1 cellular context compared by ENCODE assay signal in genomic region chr20:35644806-35645205, GRCh38.
TF ChIP-seq lines count a peak whose summit lies in the region.

No MANE protein-coding gene starts in this region.

TF ChIP-seq in GM23338, 12 proteins besides CTCF, POLR2A, EP300 and RAD21 (continued from another document):
- TF ChIP-seq, protein P1, sequence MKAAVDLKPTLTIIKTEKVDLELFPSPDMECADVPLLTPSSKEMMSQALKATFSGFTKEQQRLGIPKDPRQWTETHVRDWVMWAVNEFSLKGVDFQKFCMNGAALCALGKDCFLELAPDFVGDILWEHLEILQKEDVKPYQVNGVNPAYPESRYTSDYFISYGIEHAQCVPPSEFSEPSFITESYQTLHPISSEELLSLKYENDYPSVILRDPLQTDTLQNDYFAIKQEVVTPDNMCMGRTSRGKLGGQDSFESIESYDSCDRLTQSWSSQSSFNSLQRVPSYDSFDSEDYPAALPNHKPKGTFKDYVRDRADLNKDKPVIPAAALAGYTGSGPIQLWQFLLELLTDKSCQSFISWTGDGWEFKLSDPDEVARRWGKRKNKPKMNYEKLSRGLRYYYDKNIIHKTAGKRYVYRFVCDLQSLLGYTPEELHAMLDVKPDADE (IDR thresholded peaks at IDR 0.05): no peak
- TF ChIP-seq POLR2AphosphoS5 (IDR thresholded peaks at IDR 0.05; ENCODE audit: low read depth) (no peak), CREB1 (CRISPR knock-in tag; IDR thresholded peaks at IDR 0.05; ENCODE audit: low read depth) (no peak)
- TF ChIP-seq, protein P2, sequence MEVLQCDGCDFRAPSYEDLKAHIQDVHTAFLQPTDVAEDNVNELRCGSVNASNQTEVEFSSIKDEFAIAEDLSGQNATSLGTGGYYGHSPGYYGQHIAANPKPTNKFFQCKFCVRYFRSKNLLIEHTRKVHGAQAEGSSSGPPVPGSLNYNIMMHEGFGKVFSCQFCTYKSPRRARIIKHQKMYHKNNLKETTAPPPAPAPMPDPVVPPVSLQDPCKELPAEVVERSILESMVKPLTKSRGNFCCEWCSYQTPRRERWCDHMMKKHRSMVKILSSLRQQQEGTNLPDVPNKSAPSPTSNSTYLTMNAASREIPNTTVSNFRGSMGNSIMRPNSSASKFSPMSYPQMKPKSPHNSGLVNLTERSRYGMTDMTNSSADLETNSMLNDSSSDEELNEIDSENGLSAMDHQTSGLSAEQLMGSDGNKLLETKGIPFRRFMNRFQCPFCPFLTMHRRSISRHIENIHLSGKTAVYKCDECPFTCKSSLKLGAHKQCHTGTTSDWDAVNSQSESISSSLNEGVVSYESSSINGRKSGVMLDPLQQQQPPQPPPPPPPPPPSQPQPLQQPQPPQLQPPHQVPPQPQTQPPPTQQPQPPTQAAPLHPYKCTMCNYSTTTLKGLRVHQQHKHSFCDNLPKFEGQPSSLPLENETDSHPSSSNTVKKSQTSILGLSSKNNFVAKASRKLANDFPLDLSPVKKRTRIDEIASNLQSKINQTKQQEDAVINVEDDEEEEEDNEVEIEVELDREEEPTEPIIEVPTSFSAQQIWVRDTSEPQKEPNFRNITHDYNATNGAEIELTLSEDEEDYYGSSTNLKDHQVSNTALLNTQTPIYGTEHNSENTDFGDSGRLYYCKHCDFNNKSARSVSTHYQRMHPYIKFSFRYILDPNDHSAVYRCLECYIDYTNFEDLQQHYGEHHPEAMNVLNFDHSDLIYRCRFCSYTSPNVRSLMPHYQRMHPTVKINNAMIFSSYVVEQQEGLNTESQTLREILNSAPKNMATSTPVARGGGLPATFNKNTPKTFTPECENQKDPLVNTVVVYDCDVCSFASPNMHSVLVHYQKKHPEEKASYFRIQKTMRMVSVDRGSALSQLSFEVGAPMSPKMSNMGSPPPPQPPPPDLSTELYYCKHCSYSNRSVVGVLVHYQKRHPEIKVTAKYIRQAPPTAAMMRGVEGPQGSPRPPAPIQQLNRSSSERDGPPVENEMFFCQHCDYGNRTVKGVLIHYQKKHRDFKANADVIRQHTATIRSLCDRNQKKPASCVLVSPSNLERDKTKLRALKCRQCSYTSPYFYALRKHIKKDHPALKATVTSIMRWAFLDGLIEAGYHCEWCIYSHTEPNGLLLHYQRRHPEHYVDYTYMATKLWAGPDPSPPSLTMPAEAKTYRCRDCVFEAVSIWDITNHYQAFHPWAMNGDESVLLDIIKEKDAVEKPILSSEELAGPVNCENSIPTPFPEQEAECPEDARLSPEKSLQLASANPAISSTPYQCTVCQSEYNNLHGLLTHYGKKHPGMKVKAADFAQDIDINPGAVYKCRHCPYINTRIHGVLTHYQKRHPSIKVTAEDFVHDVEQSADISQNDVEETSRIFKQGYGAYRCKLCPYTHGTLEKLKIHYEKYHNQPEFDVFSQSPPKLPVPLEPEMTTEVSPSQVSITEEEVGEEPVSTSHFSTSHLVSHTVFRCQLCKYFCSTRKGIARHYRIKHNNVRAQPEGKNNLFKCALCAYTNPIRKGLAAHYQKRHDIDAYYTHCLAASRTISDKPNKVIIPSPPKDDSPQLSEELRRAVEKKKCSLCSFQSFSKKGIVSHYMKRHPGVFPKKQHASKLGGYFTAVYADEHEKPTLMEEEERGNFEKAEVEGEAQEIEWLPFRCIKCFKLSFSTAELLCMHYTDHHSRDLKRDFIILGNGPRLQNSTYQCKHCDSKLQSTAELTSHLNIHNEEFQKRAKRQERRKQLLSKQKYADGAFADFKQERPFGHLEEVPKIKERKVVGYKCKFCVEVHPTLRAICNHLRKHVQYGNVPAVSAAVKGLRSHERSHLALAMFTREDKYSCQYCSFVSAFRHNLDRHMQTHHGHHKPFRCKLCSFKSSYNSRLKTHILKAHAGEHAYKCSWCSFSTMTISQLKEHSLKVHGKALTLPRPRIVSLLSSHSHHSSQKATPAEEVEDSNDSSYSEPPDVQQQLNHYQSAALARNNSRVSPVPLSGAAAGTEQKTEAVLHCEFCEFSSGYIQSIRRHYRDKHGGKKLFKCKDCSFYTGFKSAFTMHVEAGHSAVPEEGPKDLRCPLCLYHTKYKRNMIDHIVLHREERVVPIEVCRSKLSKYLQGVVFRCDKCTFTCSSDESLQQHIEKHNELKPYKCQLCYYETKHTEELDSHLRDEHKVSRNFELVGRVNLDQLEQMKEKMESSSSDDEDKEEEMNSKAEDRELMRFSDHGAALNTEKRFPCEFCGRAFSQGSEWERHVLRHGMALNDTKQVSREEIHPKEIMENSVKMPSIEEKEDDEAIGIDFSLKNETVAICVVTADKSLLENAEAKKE (CRISPR knock-in tag; IDR thresholded peaks at IDR 0.05): no peak
